In the genomic region with DNA sequence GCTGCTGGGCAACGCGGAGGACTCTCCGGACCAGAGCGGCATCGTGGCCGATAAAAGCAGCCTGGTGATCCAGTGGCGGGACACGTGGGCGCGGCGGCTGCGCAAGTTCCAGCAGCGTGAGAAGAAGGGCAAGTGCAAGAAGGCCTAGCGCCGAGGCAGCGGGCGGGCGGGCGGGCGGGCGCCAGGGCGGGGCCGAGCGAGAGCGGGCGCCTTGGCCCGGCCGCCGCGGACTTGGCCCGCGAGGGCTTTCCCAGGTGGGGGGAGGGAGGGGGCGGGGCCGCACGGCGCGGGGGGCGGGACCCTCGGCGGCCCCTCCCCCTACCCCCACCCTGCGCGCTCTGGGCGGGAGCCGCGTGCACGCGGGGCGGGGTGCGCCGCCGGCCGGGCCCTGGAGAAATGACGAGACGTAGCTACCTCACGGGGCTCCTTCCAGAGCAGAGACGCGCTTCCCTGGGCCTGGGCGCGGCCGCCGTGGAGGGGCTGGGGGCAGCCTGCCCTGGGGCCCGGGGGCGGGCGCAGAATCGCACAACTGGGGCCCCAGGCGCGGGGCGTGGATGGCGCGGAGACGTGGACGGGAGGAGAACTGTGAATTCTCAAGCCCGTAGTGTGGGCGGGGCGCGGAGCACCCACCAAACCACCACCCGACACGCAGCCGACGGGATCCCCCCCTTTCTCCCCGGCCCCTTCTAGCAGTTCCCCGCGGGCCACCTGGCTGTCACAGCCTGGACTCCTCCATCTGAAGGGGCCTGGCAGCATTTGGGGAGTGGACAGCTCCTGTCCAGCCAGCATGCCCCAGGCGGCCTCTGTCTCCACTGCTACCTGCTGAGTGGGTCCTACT, we compare ENCODE assay signal across 8 cellular contexts.
DNase-seq lines count a peak whose midpoint lies in the region; ATAC-seq and TF ChIP-seq lines count a peak whose summit lies in the region.

No MANE protein-coding gene starts in this region.

- no peaks in the 10 kb centered on the region for H3K9me3 ChIP-seq in mucosa of rectum (ENCODE audit: control insufficient read depth in 2 of 2, low read length in 2 of 2)
- no peaks in the 10 kb centered on the region for H3K9me3 ChIP-seq in MM.1S (replicated peaks; ENCODE audit: insufficient read depth, low read length)

- H3K27ac Mint-ChIP-seq in activated T-cell treated with anti-CD3 and anti-CD28 coated beads, Interleukin-2, amount 50 U/mL, for 24 hours, result peak overlapping the region; percentile 76

- H3K4me2 ChIP-seq in MM.1S (ENCODE audit: low read depth, low read length), result no peak overlapping the region

- H3K27me3 ChIP-seq in mucosa of rectum (ENCODE audit: control insufficient read depth in 2 of 2, insufficient read depth in 2 of 2, low read length in 2 of 2) (no peaks in the 10 kb centered on the region), MM.1S (replicated peaks; ENCODE audit: insufficient read depth, low read length) (no peaks in the 10 kb centered on the region)

- H3K9me2 ChIP-seq in MM.1S (replicated peaks; ENCODE audit: insufficient read depth, low read length), result no peaks in the 10 kb centered on the region

- H3K27ac ChIP-seq in mucosa of rectum (ENCODE audit: low read depth in 2 of 2, low read length in 2 of 2) (peak overlapping the region; percentile 90 to 95), MM.1S (ENCODE audit: low read length) (no peak overlapping the region)

- H3K9ac ChIP-seq in mucosa of rectum (ENCODE audit: low read depth in 1 of 2, low read length in 2 of 2), result peak overlapping the region; percentile 77 to 86
- H3K9ac ChIP-seq in MM.1S (ENCODE audit: low read length), result no peak overlapping the region

- no peaks in the 10 kb centered on the region for H4K20me1 ChIP-seq in MM.1S (ENCODE audit: insufficient read depth, low read length)

- no peak overlapping the region for H2AFZ ChIP-seq in MM.1S (ENCODE audit: low read length)

- no peaks in the 10 kb centered on the region for H3K9me3 Mint-ChIP-seq in activated T-cell treated with anti-CD3 and anti-CD28 coated beads, Interleukin-2, amount 50 U/mL, for 24 hours

- peak; percentile 97 for DNase-seq in AG08396 (ENCODE audit: low spot score)
- DNase-seq in NCI-H748 treated with DMSO at 0.1 percent for 48 hours (lab: John Stamatoyannopoulos, UW), result peak; percentile 74
- peak; percentile 83 for DNase-seq in activated T-cell treated with anti-CD3 and anti-CD28 coated beads, Interleukin-2, amount 50 U/mL, for 24 hours
- peak; percentile 81 to 90 for DNase-seq in erythroblast (lab: John Stamatoyannopoulos, UW)
- DNase-seq in stimulated activated CD8-positive, alpha-beta memory T cell treated with anti-CD3 and anti-CD28 coated beads, Interleukin-4, amount 100 ng/mL, for 48 hours, result peak; percentile 74
- DNase-seq in MM.1S, result no peak

- H3K27me3 Mint-ChIP-seq in activated T-cell treated with anti-CD3 and anti-CD28 coated beads, Interleukin-2, amount 50 U/mL, for 24 hours, result peaks cover 3% of the 10 kb centered on the region

- peak overlapping the region; percentile 78 for H3K4me3 Mint-ChIP-seq in activated T-cell treated with anti-CD3 and anti-CD28 coated beads, Interleukin-2, amount 50 U/mL, for 24 hours

- peaks cover 23% of the 10 kb centered on the region for H3K4me1 Mint-ChIP-seq in activated T-cell treated with anti-CD3 and anti-CD28 coated beads, Interleukin-2, amount 50 U/mL, for 24 hours (ENCODE audit: low read depth)

- H3K36me3 ChIP-seq in mucosa of rectum (ENCODE audit: control insufficient read depth in 2 of 2, insufficient read depth in 2 of 2, low read length in 2 of 2), result no peaks in the 10 kb centered on the region
- no peaks in the 10 kb centered on the region for H3K36me3 ChIP-seq in MM.1S (replicated peaks; ENCODE audit: insufficient read depth, low read length)

- peak; percentile 52 for ATAC-seq in GM21390 (IDR thresholded peaks at IDR 0.05; ENCODE audit: unreplicated experiment)

- H3K79me2 ChIP-seq in MM.1S (ENCODE audit: low read length), result no peaks in the 10 kb centered on the region

- peaks cover 22 to 36% of the 10 kb centered on the region in 2 donors for H3K4me1 ChIP-seq in mucosa of rectum (ENCODE audit: control insufficient read depth in 2 of 2, insufficient read depth in 2 of 2, low read length in 2 of 2)
- H3K4me1 ChIP-seq in MM.1S (ENCODE audit: low read length), result no peaks in the 10 kb centered on the region

- H3F3A ChIP-seq in MM.1S (ENCODE audit: insufficient read depth, low read length), result no peaks in the 10 kb centered on the region

- peak overlapping the region; percentile 63 to 66 for H3K4me3 ChIP-seq in mucosa of rectum (ENCODE audit: low read length in 2 of 2)
- no peak overlapping the region for H3K4me3 ChIP-seq in MM.1S (ENCODE audit: low read length)

- peaks cover 2% of the 10 kb centered on the region for H3K36me3 Mint-ChIP-seq in activated T-cell treated with anti-CD3 and anti-CD28 coated beads, Interleukin-2, amount 50 U/mL, for 24 hours (ENCODE audit: low read depth)

- TF ChIP-seq CTCF in MM.1S (IDR thresholded peaks at IDR 0.05; ENCODE audit: low read length), result no peak

- no peak for TF ChIP-seq POLR2A in erythroblast (IDR thresholded peaks at IDR 0.05; ENCODE audit: low read length)
